In genomic region chr3:49856181-49857005, GRCh38 we compare ENCODE assay signal across 8 cellular contexts. TPM values are rescaled to one million over a fixed set of nuclear protein-coding genes. Genes with fewer than 3 reads are reported as not detected.
DNase-seq lines count a peak whose midpoint lies in the region; ATAC-seq and TF ChIP-seq lines count a peak whose summit lies in the region.

TSS of gene TRAIP (minus strand) at chr3:49856564. CDS start at chr3:49856453, 111 bp downstream.

- H3K36me3 ChIP-seq in adrenal gland (replicated peaks in 1 of 2) (no peaks in the 10 kb centered on the region), heart right ventricle (no peaks in the 10 kb centered on the region), upper lobe of left lung (no peaks in the 10 kb centered on the region)

- H3K4me1 ChIP-seq in adrenal gland (replicated peaks in 1 of 2) (peaks cover 5 to 7% of the 10 kb centered on the region in 2 donors), heart right ventricle (peaks cover 3 to 16% (median 14%) of the 10 kb centered on the region in 9 donors), upper lobe of left lung (peaks cover 0 to 12% (median 9%) of the 10 kb centered on the region in 4 donors)

- TF ChIP-seq EP300 in upper lobe of left lung (IDR thresholded peaks at IDR 0.05): no peak

- H3K27me3 ChIP-seq in adrenal gland (no peaks in the 10 kb centered on the region), heart right ventricle (no peaks in the 10 kb centered on the region), upper lobe of left lung (no peaks in the 10 kb centered on the region)

- H3K9me3 ChIP-seq in adrenal gland (replicated peaks in 1 of 3): no peaks in the 10 kb centered on the region
- no peaks in the 10 kb centered on the region for H3K9me3 ChIP-seq in heart right ventricle
- no peaks in the 10 kb centered on the region for H3K9me3 ChIP-seq in upper lobe of left lung

- TF ChIP-seq POLR2A in adrenal gland (IDR thresholded peaks at IDR 0.05) (peak in 1 of 2 donors; percentile 39), upper lobe of left lung (IDR thresholded peaks at IDR 0.05) (peak in 1 of 4 donors; percentile 60)

- WGBS in adrenal gland, 4 donors: 2 to 6% (median 4%) methylated on average over 13 to 52 of the region's 52 CpGs
- WGBS in heart right ventricle, 2 donors: 2% methylated on average over 52 of the region's 52 CpGs
- 4% methylated on average over 5 to 36 of the region's 52 CpGs for WGBS in upper lobe of left lung, 2 donors

- DNase-seq in GM13976 (ENCODE audit: low spot score) (peak; percentile 100), NCI-H1436 (lab: John Stamatoyannopoulos, UW) (peak; percentile 86), T-helper 1 cell (peak; percentile 83 to 95 (median 92)), adrenal gland (peak; percentile 92 to 97 (median 94)), heart right ventricle (peak; percentile 93 to 95), posterior cingulate gyrus (peak; percentile 86 to 99 (median 94)), upper lobe of left lung (peak; percentile 90 to 91)

- H3K27ac ChIP-seq in adrenal gland: peak within 1 kb of the TSS in 2 of 5 donors; percentile 73 to 76
- peak within 1 kb of the TSS; percentile 50 to 92 (median 82) for H3K27ac ChIP-seq in heart right ventricle
- H3K27ac ChIP-seq in upper lobe of left lung: peak within 1 kb of the TSS; percentile 37 to 84 (median 74)

- intact Hi-C loops in adrenal gland (cut with DNase I) (no loop called here), heart right ventricle (cut with DNase I) (loop anchor here in 4 of 10 donors (5.0 to 10.0 kb wide), 2 partner anchors 46 to 48 kb away; partner anchors contain the start of gene MST1R (in 4 of the 4)), posterior cingulate gyrus (cut with DNase I) (no loop called here)

- peak within 1 kb of the TSS in 3 of 4 donors; percentile 16 to 53 (median 42) for H3K4me3 ChIP-seq in adrenal gland
- peak within 1 kb of the TSS; percentile 1 to 81 (median 66) for H3K4me3 ChIP-seq in heart right ventricle
- peak within 1 kb of the TSS; percentile 40 to 71 (median 60) for H3K4me3 ChIP-seq in upper lobe of left lung

- ATAC-seq in HG02840 (IDR thresholded peaks at IDR 0.05; ENCODE audit: low FRiP score, unreplicated experiment) (peak; percentile 93), heart right ventricle (peak; percentile 98 to 100 (median 99)), upper lobe of left lung (ENCODE audit: low FRiP score in 2 of 2) (peak; percentile 96 to 98)

- in situ Hi-C loops in GM13976 (cut with MboI; ENCODE audit: low sequenced_read_pairs, unreplicated experiment): no loop called here

- TF ChIP-seq CTCF in GM13976 (IDR thresholded peaks at IDR 0.05; ENCODE audit: borderline replicate concordance, control extremely low read depth, extremely low read depth, insufficient read depth, missing control alignments) (no peak), adrenal gland (IDR thresholded peaks at IDR 0.05) (no peak), heart right ventricle (IDR thresholded peaks at IDR 0.05) (peak in 3 of 9 donors; percentile 17 to 29 (median 26)), upper lobe of left lung (IDR thresholded peaks at IDR 0.05) (no peak)

RNA-seq across cellular contexts. Expression of gene TRAIP, which starts in this region (rescaled TPM):
- total RNA-seq in adrenal gland (1 to 10 TPM in 7 of 8 donors, under 1 TPM in 1; 0.60 to 6.3 (median 2.2) TPM), heart right ventricle (1 to 10 TPM in 7 of 10 donors, under 1 TPM in 3; 0.20 to 2.4 (median 1.4) TPM), upper lobe of left lung (1 to 10 TPM; 1.4 to 9.4 (median 3.5) TPM)
- polyA plus RNA-seq in adrenal gland (1 to 10 TPM; 2.1 to 3.3 (median 2.2) TPM), heart right ventricle (1 to 10 TPM in 1 of 2 donors, under 1 TPM in 1; 0.96 to 1.6 TPM)
